8 cellular contexts compared by ENCODE assay signal in the genomic region with DNA sequence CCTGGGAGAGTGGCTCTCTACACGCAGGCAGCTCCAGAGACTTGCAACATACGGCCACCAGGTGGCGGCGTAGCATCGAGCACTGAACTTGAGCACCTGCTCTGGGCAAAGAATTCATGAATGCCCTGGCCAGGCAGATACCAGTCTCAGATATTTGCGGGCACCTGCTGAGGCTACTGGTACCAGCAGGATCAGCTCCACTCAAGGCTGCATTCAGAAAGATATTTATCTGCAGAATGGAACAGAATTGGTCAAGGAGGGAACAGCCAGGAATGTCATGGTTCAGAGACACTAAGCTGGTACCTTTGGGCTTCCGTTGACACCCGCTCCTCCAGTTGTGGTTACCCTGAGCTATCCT. TPM values are rescaled to one million over a fixed set of nuclear protein-coding genes. Genes with fewer than 3 reads are reported as not detected.
DNase-seq lines count a peak whose midpoint lies in the region; ATAC-seq and TF ChIP-seq lines count a peak whose summit lies in the region.

No MANE protein-coding gene starts in this region.

- peak overlapping the region in 1 of 2 experiments; percentile 28; a peak in 2 of 4 replicates for H3K4me3 ChIP-seq in Panc1 (ENCODE audit: low read depth in 2 of 2, low read length in 2 of 2)
- no peak overlapping the region for H3K4me3 ChIP-seq in fibroblast of lung (replicated peaks in 1 of 4; ENCODE audit: control extremely low read depth in 1 of 4, insufficient read depth in 1 of 4, low read depth in 3 of 4, low read length in 4 of 4)

- CTCF ChIA-PET in Panc1 (lab: Charles Lee), result interaction anchor here (0.5 to 3.0 kb wide), 7 partner anchors 24 to 321 kb away, joined by 3 to 41 read pairs (median 4); a partner anchor contains a TSS

- no peaks in the 10 kb centered on the region for H4K20me1 ChIP-seq in fibroblast of lung (ENCODE audit: control insufficient read depth, extremely low read depth, insufficient read depth, low read length)

- H3K36me3 ChIP-seq in Panc1 (ENCODE audit: control insufficient read depth, insufficient read depth, low read length), result no peaks in the 10 kb centered on the region
- no peaks in the 10 kb centered on the region for H3K36me3 ChIP-seq in fibroblast of lung (ENCODE audit: control insufficient read depth, insufficient read depth, low read length)

- H3K27me3 ChIP-seq in Panc1 (ENCODE audit: control insufficient read depth, insufficient read depth, low read length) (peaks cover 8% of the 10 kb centered on the region), fibroblast of lung (ENCODE audit: control insufficient read depth, insufficient read depth, low read length) (peaks cover 12% of the 10 kb centered on the region)

- POLR2A ChIA-PET in Panc1 (lab: Charles Lee), result interaction anchor here (0.7 kb wide), 1 partner anchor 24 kb away, joined by 3 read pairs; a partner anchor contains a TSS

- H3K4me1 ChIP-seq in Panc1 (ENCODE audit: control insufficient read depth, insufficient read depth, low read length), result no peaks in the 10 kb centered on the region
- peaks cover 2% of the 10 kb centered on the region for H3K4me1 ChIP-seq in fibroblast of lung (ENCODE audit: control insufficient read depth, extremely low read depth, insufficient read depth, low read length)

- no peak overlapping the region for H3K4me2 ChIP-seq in fibroblast of lung (ENCODE audit: extremely low read depth, insufficient read depth, low read length)

- H3K79me2 ChIP-seq in fibroblast of lung (ENCODE audit: control insufficient read depth, insufficient read depth, low read length), result no peaks in the 10 kb centered on the region

- H3K4me3 Mint-ChIP-seq in neural crest cell, result no peak overlapping the region
- no peak overlapping the region for H3K4me3 Mint-ChIP-seq in stimulated activated naive CD8-positive, alpha-beta T cell treated with anti-CD3 and anti-CD28 coated beads, Interleukin-15, amount 100 ng/mL, for 72 hours

- BruUV-seq in Panc1 (replicated peaks; lab: Mats Ljungman, UMichigan), result no TSS peak

- TF ChIP-seq CTCF in C4-2B (conservative IDR thresholded peaks at IDR 0.05) (peak; percentile 97), Panc1 (IDR thresholded peaks at IDR 0.05) (peak; percentile 94), fibroblast of lung (conservative IDR thresholded peaks at IDR 0.05 in 1 of 2, IDR thresholded peaks at IDR 0.05 in 1 of 2; ENCODE audit: low read depth in 1 of 2, low read length in 2 of 2) (peak; percentile 89 to 94), neural crest cell (conservative IDR thresholded peaks at IDR 0.05) (peak; percentile 98)

- H3K27me3 Mint-ChIP-seq in neural crest cell (ENCODE audit: low read depth), result peaks cover 46% of the 10 kb centered on the region
- peaks cover 7% of the 10 kb centered on the region for H3K27me3 Mint-ChIP-seq in stimulated activated naive CD8-positive, alpha-beta T cell treated with anti-CD3 and anti-CD28 coated beads, Interleukin-15, amount 100 ng/mL, for 72 hours

- no peak overlapping the region for H3K9ac ChIP-seq in fibroblast of lung (ENCODE audit: insufficient read depth, low read length)

- H3K36me3 Mint-ChIP-seq in neural crest cell (ENCODE audit: low read depth), result no peaks in the 10 kb centered on the region

- intact Hi-C loops in Panc1 (cut with micrococcal nuclease; ENCODE audit: unreplicated experiment), result loop anchor here (1.0 to 5.0 kb wide), 3 partner anchors 56 to 356 kb away; no protein-coding TSS in a partner anchor

- no peak overlapping the region for H3K27ac Mint-ChIP-seq in neural crest cell (ENCODE audit: unreplicated experiment)
- H3K27ac Mint-ChIP-seq in stimulated activated naive CD8-positive, alpha-beta T cell treated with anti-CD3 and anti-CD28 coated beads, Interleukin-15, amount 100 ng/mL, for 72 hours, result no peak overlapping the region

- no peak overlapping the region for H2AFZ ChIP-seq in fibroblast of lung (ENCODE audit: low read length)

- in situ Hi-C loops in Panc1 (cut with HindIII; ENCODE audit: low pct_unique_long_range_greater_than_20kb, low sequenced_read_pairs), result no loop called here

- no peaks in the 10 kb centered on the region for H3K9me3 Mint-ChIP-seq in neural crest cell
- H3K9me3 Mint-ChIP-seq in stimulated activated naive CD8-positive, alpha-beta T cell treated with anti-CD3 and anti-CD28 coated beads, Interleukin-15, amount 100 ng/mL, for 72 hours, result no peaks in the 10 kb centered on the region

- H3K27ac ChIP-seq in C4-2B, result no peak overlapping the region
- H3K27ac ChIP-seq in Panc1 (ENCODE audit: low read length), result no peak overlapping the region
- no peak overlapping the region for H3K27ac ChIP-seq in fibroblast of lung (ENCODE audit: insufficient read depth, low read length)

- H3K9me3 ChIP-seq in Panc1 (ENCODE audit: control insufficient read depth, insufficient read depth, low read depth, low read length) (no peaks in the 10 kb centered on the region), fibroblast of lung (ENCODE audit: control insufficient read depth, insufficient read depth, low read depth, low read length) (no peaks in the 10 kb centered on the region)

- DNase-seq in KG1 (lab: John Stamatoyannopoulos, UW) (peak; percentile 84), Panc1 (ENCODE audit: low read depth, low spot score) (peak; percentile 58), fibroblast of lung (ENCODE audit: low read depth in 2 of 2) (peak; percentile 55 to 75), neural crest cell (ENCODE audit: low read depth, low spot score) (peak; percentile 72)
- DNase-seq in activated T-cell treated with anti-CD3 and anti-CD28 coated beads, Interleukin-2, amount 50 U/mL, for 48 hours, result peak; percentile 87 to 88
- DNase-seq in stimulated activated naive CD8-positive, alpha-beta T cell treated with anti-CD3 and anti-CD28 coated beads, Interleukin-15, amount 100 ng/mL, for 72 hours, result peak; percentile 73 to 80

- ATAC-seq in GM19397 (IDR thresholded peaks at IDR 0.05; ENCODE audit: unreplicated experiment) (peak; percentile 87), Panc1 (peak; percentile 95)
- ATAC-seq in stimulated activated naive CD8-positive, alpha-beta T cell treated with anti-CD3 and anti-CD28 coated beads, Interleukin-15, amount 100 ng/mL, for 72 hours, result peak; percentile 92

- no peaks in the 10 kb centered on the region for H3K4me1 Mint-ChIP-seq in neural crest cell
- H3K4me1 Mint-ChIP-seq in stimulated activated naive CD8-positive, alpha-beta T cell treated with anti-CD3 and anti-CD28 coated beads, Interleukin-15, amount 100 ng/mL, for 72 hours, result peaks cover 11% of the 10 kb centered on the region

RNA-seq across cellular contexts. Expression of a gene that starts 10.8 kb away (rescaled TPM):
- total RNA-seq in Panc1 (2021; ENCODE audit: unreplicated experiment) (70.2 TPM), fibroblast of lung (7.2 and 7.4 TPM in 2 replicates), neural crest cell (41.6 and 44.3 TPM in 2 replicates)
- polyA plus RNA-seq in Panc1 (2012; ENCODE audit: insufficient read length), result 52.5 TPM
- 14.9 and 29.4 TPM in 2 replicates for polyA plus RNA-seq in fibroblast of lung
- 24.3 and 48.7 TPM in 2 replicates for polyA plus RNA-seq in fibroblast of lung (2012)
- 14.6 and 35.1 TPM in 2 replicates for polyA minus RNA-seq in fibroblast of lung (ENCODE audit: low replicate concordance)

RNA-seq across cellular contexts. Expression of a gene that starts 24.6 kb away (rescaled TPM):
- total RNA-seq in Panc1 (2021; ENCODE audit: unreplicated experiment) (not detected), fibroblast of lung (0.26 and 0.33 TPM in 2 replicates), neural crest cell (0.16 and 0.32 TPM in 2 replicates)
- polyA plus RNA-seq in Panc1 (2012; ENCODE audit: insufficient read length), result 0.07 TPM
- polyA plus RNA-seq in fibroblast of lung, result 0.45 and 2.4 TPM in 2 replicates
- polyA plus RNA-seq in fibroblast of lung (2012), result 0.80 and 4.1 TPM in 2 replicates
- polyA minus RNA-seq in fibroblast of lung (ENCODE audit: low replicate concordance), result 2.3 and 6.6 TPM in 2 replicates

RNA-seq across cellular contexts. Expression of a gene that starts 36.2 kb away (rescaled TPM):
- not detected for total RNA-seq in Panc1 (2021; ENCODE audit: unreplicated experiment)
- not detected for polyA plus RNA-seq in Panc1 (2012; ENCODE audit: insufficient read length)
- total RNA-seq in fibroblast of lung, result under 0.01 TPM in 1 of 2 replicates, not detected in the other
- polyA plus RNA-seq in fibroblast of lung, result 0.62 TPM in 1 of 2 replicates, not detected in the other
- polyA plus RNA-seq in fibroblast of lung (2012), result 1.3 TPM in 1 of 2 replicates, not detected in the other
- not detected in 2 replicates for polyA minus RNA-seq in fibroblast of lung (ENCODE audit: low replicate concordance)
- total RNA-seq in neural crest cell, result not detected in 2 replicates

RNA-seq across cellular contexts. Expression of a gene that starts 46.0 kb away (rescaled TPM):
- total RNA-seq in Panc1 (2021; ENCODE audit: unreplicated experiment) (not detected), fibroblast of lung (not detected in 2 replicates), neural crest cell (not detected in 2 replicates)
- not detected for polyA plus RNA-seq in Panc1 (2012; ENCODE audit: insufficient read length)
- not detected in 2 replicates for polyA plus RNA-seq in fibroblast of lung
- not detected in 2 replicates for polyA plus RNA-seq in fibroblast of lung (2012)
- not detected in 2 replicates for polyA minus RNA-seq in fibroblast of lung (ENCODE audit: low replicate concordance)
